ENCODE assay signal across 18 cellular contexts in the genomic region with DNA sequence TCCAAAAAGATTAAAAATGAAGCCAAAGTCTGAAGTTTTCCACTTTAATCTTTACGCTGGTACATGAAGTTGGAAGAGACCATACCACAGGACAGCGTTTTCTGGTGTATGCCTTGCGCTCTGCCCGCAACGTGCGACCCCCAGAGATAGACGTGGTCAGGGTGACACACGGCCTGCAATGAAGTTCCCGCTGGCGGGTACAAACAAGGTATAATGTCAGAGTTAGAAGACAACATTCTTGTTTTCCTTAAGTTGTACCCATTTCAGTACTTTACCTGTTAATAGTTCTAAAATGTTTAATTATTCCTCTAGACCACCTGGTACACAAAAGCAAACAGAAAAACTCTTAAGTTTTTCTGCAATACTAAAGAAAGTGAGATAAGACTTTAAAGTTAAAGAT. TPM values are rescaled to one million over a fixed set of nuclear protein-coding genes. Genes with fewer than 3 reads are reported as not detected.
DNase-seq lines count a peak whose midpoint lies in the region; ATAC-seq, FAIRE-seq and TF ChIP-seq lines count a peak whose summit lies in the region.
"Had no signal": no experiment of that assay in that cellular context is flagged by ENCODE, and none has a peak within 500 bp of the region (broad histone marks: within the 10 kb centered on the region; RNA-seq: fewer than 3 reads in every experiment).

No MANE protein-coding gene starts in this region.

- no peaks in the 10 kb centered on the region for H3K9me3 ChIP-seq in CD4-positive, alpha-beta T cell (ENCODE audit: control insufficient read depth, low read length)
- H3K9me3 ChIP-seq in IMR-90 (ENCODE audit: control insufficient read depth, insufficient read depth, low read length) (no peaks in the 10 kb centered on the region), GM12878 (replicated peaks; ENCODE audit: control insufficient read depth, insufficient read depth, low read length) (no peaks in the 10 kb centered on the region)
- H3K9me3 ChIP-seq: gastroesophageal sphincter, testis had no signal

- no peak overlapping the region for H3K23ac ChIP-seq in IMR-90 (ENCODE audit: low read depth, low read length)

- H2AFZ ChIP-seq in IMR-90 (replicated peaks; ENCODE audit: low read length, poor library complexity), result no peak overlapping the region
- H2AFZ ChIP-seq in GM12878 (ENCODE audit: control insufficient read depth, low read depth, low read length), result no peak overlapping the region

- H4K20me1 ChIP-seq in IMR-90 (ENCODE audit: insufficient read depth, low read length) (peaks cover 74% of the 10 kb centered on the region), GM12878 (ENCODE audit: control insufficient read depth, insufficient read depth) (peaks cover 16% of the 10 kb centered on the region)

- peaks cover 4% of the 10 kb centered on the region for H3K27me3 Mint-ChIP-seq in CD4-positive, alpha-beta T cell
- peaks cover 3% of the 10 kb centered on the region for H3K27me3 Mint-ChIP-seq in nephron progenitor cell (ENCODE audit: low read depth, poor library complexity)
- H3K27me3 Mint-ChIP-seq: dendritic cell treated with granulocyte-macrophage colony-stimulating factor and Interleukin-4, amounts not matched to agents 40 ng/mL and 50 ng/mL, for 4 days had no signal

- H3K9ac ChIP-seq in IMR-90 (ENCODE audit: low read depth, low read length), result no peak overlapping the region
- no peak overlapping the region for H3K9ac ChIP-seq in GM12878 (ENCODE audit: control insufficient read depth, insufficient read depth, low read length)

- H3K4me1 ChIP-seq in IMR-90 (ENCODE audit: control insufficient read depth, insufficient read depth, low read length) (peaks cover 6% of the 10 kb centered on the region), GM12878 (ENCODE audit: control insufficient read depth, insufficient read depth, low read length) (peaks cover 3% of the 10 kb centered on the region; the same call in 1 of the 2 replicates)

- FAIRE-seq in GM12878 (lab: Jason Lieb, UNC), result no peak
- FAIRE-seq: bronchial epithelial cell had no signal

- H3K4me3 Mint-ChIP-seq in CD4-positive, alpha-beta T cell, result peak overlapping the region; percentile 48
- no peak overlapping the region for H3K4me3 Mint-ChIP-seq in nephron progenitor cell
- H3K4me3 Mint-ChIP-seq: dendritic cell treated with granulocyte-macrophage colony-stimulating factor and Interleukin-4, amounts not matched to agents 40 ng/mL and 50 ng/mL, for 4 days had no signal

- H3K79me1 ChIP-seq in IMR-90 (ENCODE audit: low read depth in 1 of 2, low read length in 2 of 2), result peaks cover 2 to 37% of the 10 kb centered on the region in 2 experiments; a peak in 3 of 4 replicates

- CTCF ChIA-PET in CD4-positive, alpha-beta T cell (lab: Charles Lee), result no interaction called here
- CTCF ChIA-PET in IMR-90 (lab: Yijun Ruan, JAX), result no interaction called here
- CTCF ChIA-PET in GM12878 (lab: Yijun Ruan, JAX), result no interaction called here
- CTCF ChIA-PET in RWPE1 (lab: Yijun Ruan, JAX), result no interaction called here

- H2AK9ac ChIP-seq in IMR-90 (replicated peaks; ENCODE audit: low read depth, low read length, poor library complexity), result no peak overlapping the region

- no peak for ATAC-seq in CD4-positive, alpha-beta T cell (ENCODE audit: poor library complexity)
- ATAC-seq in IMR-90 (ENCODE audit: low read depth), result no peak
- no peak for ATAC-seq in GM12878
- ATAC-seq in HG03460 (IDR thresholded peaks at IDR 0.05; ENCODE audit: unreplicated experiment), result no peak
- ATAC-seq: gastroesophageal sphincter; naive thymus-derived CD8-positive, alpha-beta T cell had no signal

- no peak overlapping the region for H2BK5ac ChIP-seq in IMR-90 (ENCODE audit: low read depth, low read length, poor library complexity, severe bottlenecking)

- H3K27ac ChIP-seq in CD4-positive, alpha-beta T cell (ENCODE audit: low read depth, low read length), result no peak overlapping the region
- no peak overlapping the region for H3K27ac ChIP-seq in IMR-90 (ENCODE audit: insufficient read depth, low read length)
- no peak overlapping the region for H3K27ac ChIP-seq in GM12878 (ENCODE audit: control insufficient read depth, insufficient read depth)
- no peak overlapping the region for H3K27ac ChIP-seq in RWPE1
- H3K27ac ChIP-seq: gastroesophageal sphincter, testis had no signal

- dilution Hi-C loops in IMR-90 (cut with HindIII; ENCODE audit: low sequenced_read_pairs, unreplicated experiment), result no loop called here

- intact Hi-C loops in CD4-positive, alpha-beta T cell (cut with DNase I, micrococcal nuclease), result no loop called here
- intact Hi-C loops in IMR-90 (cut with micrococcal nuclease), result no loop called here
- intact Hi-C loops in GM12878 (cut with micrococcal nuclease; ENCODE audit: unreplicated experiment), result loop anchor here (10.0 kb wide), 1 partner anchor 141 kb away; no protein-coding TSS in a partner anchor

- no peak overlapping the region for H3K4me3 ChIP-seq in IMR-90 (ENCODE audit: insufficient read depth, low read depth, low read length)
- H3K4me3 ChIP-seq in GM12878, result no peak overlapping the region
- H3K4me3 ChIP-seq: gastroesophageal sphincter, testis had no signal

- TF ChIP-seq POLR2A in IMR-90 (IDR thresholded peaks at IDR 0.05; ENCODE audit: low read depth, low read length) (no peak), GM12878 (IDR thresholded peaks at IDR 0.05; ENCODE audit: low read depth, low read length) (0 out of 2 replicates have a peak, but pooled peaks have one; percentile 39)

- RAD21 ChIA-PET in GM12878 (lab: Charles Lee; ENCODE audit: unreplicated experiment), result no interaction called here

- no peak for TF ChIP-seq RAD21 in IMR-90 (IDR thresholded peaks at IDR 0.05; ENCODE audit: low read length)
- no peak for TF ChIP-seq RAD21 in GM12878 (IDR thresholded peaks at IDR 0.05; ENCODE audit: insufficient read depth, low read depth, low read length)

- H4K91ac ChIP-seq in IMR-90 (ENCODE audit: insufficient read depth, low read depth, low read length), result no peak overlapping the region

- no peak overlapping the region for H4K5ac ChIP-seq in IMR-90 (ENCODE audit: low read depth, low read length)

- in situ Hi-C loops in IMR-90 (cut with MboI; ENCODE audit: low sequenced_read_pairs), result loop anchor here (25.0 kb wide), 1 partner anchor 612 kb away; a partner anchor contains a TSS
- in situ Hi-C loops in GM12878 (cut with MboI), result loop anchor here (10.0 kb wide), 1 partner anchor 51 kb away; a partner anchor contains a TSS

- H4K8ac ChIP-seq in IMR-90 (ENCODE audit: low read depth in 2 of 2, low read length in 2 of 2), result no peak overlapping the region

- H3K18ac ChIP-seq in IMR-90 (ENCODE audit: low read depth, low read length), result no peak overlapping the region

- H3K4me1 Mint-ChIP-seq in CD4-positive, alpha-beta T cell (ENCODE audit: low read depth), result peaks cover 71% of the 10 kb centered on the region
- peaks cover 36% of the 10 kb centered on the region for H3K4me1 Mint-ChIP-seq in nephron progenitor cell

- no peak overlapping the region for H3K56ac ChIP-seq in IMR-90 (ENCODE audit: extremely low read depth, insufficient read depth, low read length)

- H3K36me3 Mint-ChIP-seq in CD4-positive, alpha-beta T cell (ENCODE audit: low read depth), result peaks cover 82% of the 10 kb centered on the region
- peaks cover 64% of the 10 kb centered on the region for H3K36me3 Mint-ChIP-seq in nephron progenitor cell (ENCODE audit: low read depth)

- WGBS in IMR-90 (ENCODE audit: extremely low coverage in 2 of 2, insufficient read length in 1 of 2), 2 experiments, result 90% methylated on average over 8 of the region's 10 CpGs; no CpG with 5 or more reads in 1 of the 2 experiments
- 98% methylated on average over 10 of the region's 10 CpGs for WGBS in GM12878 (ENCODE audit: insufficient coverage, insufficient replicate concordance, low lambda C conversion rate, missing lambda C conversion rate)

- SMC1A ChIA-PET in GM12878 (lab: Charles Lee; ENCODE audit: uncharacterized antibody, unreplicated experiment), result interaction anchor here (1.9 kb wide), 1 partner anchor 10 kb away, joined by 5 read pairs; no protein-coding TSS in a partner anchor

- peaks cover 10% of the 10 kb centered on the region for H3K9me1 ChIP-seq in IMR-90 (ENCODE audit: insufficient read depth, low read length)

- H3K14ac ChIP-seq in IMR-90 (replicated peaks; ENCODE audit: low read depth, low read length), result no peak overlapping the region

- POLR2A ChIA-PET in CD4-positive, alpha-beta T cell (lab: Charles Lee), result no interaction called here
- POLR2A ChIA-PET in IMR-90 (lab: Charles Lee; ENCODE audit: unreplicated experiment), result no interaction called here
- POLR2A ChIA-PET in GM12878 (lab: Charles Lee), result no interaction called here
- POLR2A ChIA-PET in RWPE1 (lab: Yijun Ruan, JAX; ENCODE audit: low non-redundant PET), result no interaction called here

- peak overlapping the region; percentile 19 for H3K27ac Mint-ChIP-seq in CD4-positive, alpha-beta T cell
- H3K27ac Mint-ChIP-seq in nephron progenitor cell, result peak overlapping the region; percentile 45
- H3K27ac Mint-ChIP-seq: dendritic cell treated with granulocyte-macrophage colony-stimulating factor and Interleukin-4, amounts not matched to agents 40 ng/mL and 50 ng/mL, for 4 days had no signal

- H3K36me3 ChIP-seq in IMR-90 (ENCODE audit: control insufficient read depth, insufficient read depth, low read length), result peaks cover 24% of the 10 kb centered on the region
- peaks cover 2 to 24% of the 10 kb centered on the region in 2 experiments for H3K36me3 ChIP-seq in GM12878 (ENCODE audit: control insufficient read depth in 2 of 2, insufficient read depth in 2 of 2, low read length in 1 of 2)

- DNase-seq in CD4-positive, alpha-beta T cell, result no peak
- no peak for DNase-seq in IMR-90
- no peak for DNase-seq in GM12878 (ENCODE audit: low read depth, low spot score)
- DNase-seq in nephron progenitor cell, result no peak
- DNase-seq in RWPE1 (ENCODE audit: low spot score), result no peak
- DNase-seq in RKO (ENCODE audit: low spot score), result no peak
- DNase-seq: CD8-positive, alpha-beta memory T cell; DMS79; mesendoderm; naive thymus-derived CD8-positive, alpha-beta T cell; NCI-H1105; NCI-H2081; NCI-H446 treated with DMSO at 0.1 percent for 48 hours; testis had no signal

- H3K79me2 ChIP-seq in GM12878 (ENCODE audit: control insufficient read depth, insufficient read depth, low read length), result peaks cover 46% of the 10 kb centered on the region

- H3K27me3 ChIP-seq in CD4-positive, alpha-beta T cell (ENCODE audit: control insufficient read depth, insufficient read depth, low read length), result no peaks in the 10 kb centered on the region
- H3K27me3 ChIP-seq in IMR-90 (ENCODE audit: control insufficient read depth, insufficient read depth, low read length) (no peaks in the 10 kb centered on the region), GM12878 (replicated peaks in 1 of 2; ENCODE audit: control insufficient read depth in 2 of 2, insufficient read depth in 2 of 2, low read length in 1 of 2) (no peaks in the 10 kb centered on the region)
- H3K27me3 ChIP-seq: gastroesophageal sphincter, testis had no signal

- no peak overlapping the region for H2BK20ac ChIP-seq in IMR-90 (ENCODE audit: low read depth, low read length)

- no peaks in the 10 kb centered on the region for H3K9me3 Mint-ChIP-seq in CD4-positive, alpha-beta T cell
- no peaks in the 10 kb centered on the region for H3K9me3 Mint-ChIP-seq in nephron progenitor cell
- H3K9me3 Mint-ChIP-seq: dendritic cell treated with granulocyte-macrophage colony-stimulating factor and Interleukin-4, amounts not matched to agents 40 ng/mL and 50 ng/mL, for 4 days had no signal

- BruUV-seq in IMR-90 (replicated peaks; lab: Mats Ljungman, UMichigan) (no TSS peak), GM12878 (replicated peaks; lab: Mats Ljungman, UMichigan) (no TSS peak)

- no peak for TF ChIP-seq CTCF in CD4-positive, alpha-beta T cell (IDR thresholded peaks at IDR 0.05)
- TF ChIP-seq CTCF in IMR-90 (conservative IDR thresholded peaks at IDR 0.05; ENCODE audit: low read depth, low read length) (no peak), GM12878 (IDR thresholded peaks at IDR 0.05 in 2 of 3, conservative IDR thresholded peaks at IDR 0.05 in 1 of 3; ENCODE audit: control insufficient read depth in 2 of 3, extremely low read depth in 1 of 3, insufficient read depth in 1 of 3, low read depth in 3 of 3, low read length in 3 of 3) (no peak), nephron progenitor cell (IDR thresholded peaks at IDR 0.05) (no peak), RWPE1 (conservative IDR thresholded peaks at IDR 0.05; ENCODE audit: low read depth) (no peak)

- H3K4me2 ChIP-seq in IMR-90 (ENCODE audit: low read depth, low read length), result 0 out of 2 replicates have a peak overlapping the region, but pooled peaks have one; percentile 4
- H3K4me2 ChIP-seq in GM12878 (ENCODE audit: control insufficient read depth, insufficient read depth), result 0 out of 2 replicates have a peak overlapping the region, but pooled peaks have one; percentile 23

- H2BK120ac ChIP-seq in IMR-90 (ENCODE audit: low read depth, low read length), result no peak overlapping the region

- no peak overlapping the region for H3K4ac ChIP-seq in IMR-90 (ENCODE audit: low read depth, low read length)

- no peak for TF ChIP-seq EP300 in GM12878 (IDR thresholded peaks at IDR 0.05; ENCODE audit: borderline replicate concordance in 1 of 2, control insufficient read depth in 1 of 2, low read depth in 2 of 2, low read length in 2 of 2)

- H2AK5ac ChIP-seq in IMR-90 (ENCODE audit: low read depth, low read length), result no peak overlapping the region

- H2BK15ac ChIP-seq in IMR-90 (ENCODE audit: low read depth, low read length), result no peak overlapping the region

RNA-seq across cellular contexts. Expression of a gene that starts 4.8 kb away (rescaled TPM):
- 100 to 1,000 TPM; 461 to 467 TPM for total RNA-seq in CD4-positive, alpha-beta T cell
- total RNA-seq in IMR-90 (2012; rRNA removed) (52.9 and 203 TPM in 2 replicates), GM12878 (2014; rRNA removed) (227 and 277 TPM in 2 replicates), GM12878 (2014; rRNA removed; fragmentation: Illumina TruSeq; extraction: Trizol) (418 and 442 TPM in 2 replicates), GM12878 (2021) (314 and 323 TPM in 2 replicates)
- polyA plus RNA-seq in IMR-90 (2012; rRNA removed) (249 and 276 TPM in 2 replicates), GM12878 (2011; rRNA removed) (385 and 621 TPM in 2 replicates), GM12878 (2014; fragmentation: Illumina TruSeq; extraction: Trizol) (437 and 523 TPM in 2 replicates), GM12878 (2014; fragmentation: Nextera tagmentation; extraction: Ambion mirVana) (100 to 1,000 TPM; 281 to 367 TPM), GM12878 (2014; rRNA removed) (429 and 510 TPM in 2 replicates), GM12878 (2016; fragmentation: Nextera tagmentation; extraction: Ambion mirVana) (100 to 1,000 TPM; 217 to 233 TPM)
- 25.2 and 31.1 TPM in 2 replicates for polyA plus RNA-seq in IMR-90 (2012; cell fraction: cytosol; rRNA removed)
- 95.7 and 500 TPM in 2 replicates for polyA plus RNA-seq in IMR-90 (2012; cell fraction: nucleus; rRNA removed; ENCODE audit: low replicate concordance)
- total RNA-seq in GM12878 (2013; cell fraction: nucleolus; rRNA removed), result 349 and 350 TPM in 2 replicates
- polyA plus RNA-seq in GM12878 (2011; ENCODE audit: low read depth), result 154 TPM
- polyA plus RNA-seq in GM12878 (2011; cell fraction: cytosol; rRNA removed), result 121 and 127 TPM in 2 replicates
- polyA plus RNA-seq in GM12878 (2011; cell fraction: nucleus; rRNA removed), result 643 and 755 TPM in 2 replicates
- 233 and 319 TPM in 2 replicates for polyA plus RNA-seq in GM12878 (2012)
- polyA minus RNA-seq in GM12878 (2011; rRNA and poly(A)+ RNA removed), result 38.4 and 61.2 TPM in 2 replicates
- 53.7 and 54.1 TPM in 2 replicates for polyA minus RNA-seq in GM12878 (2011; cell fraction: cytosol; rRNA and poly(A)+ RNA removed)
- 78.7 and 116 TPM in 2 replicates for polyA minus RNA-seq in GM12878 (2011; cell fraction: nucleus; rRNA and poly(A)+ RNA removed)

RNA-seq across cellular contexts. Expression of a gene that starts 4.9 kb away (rescaled TPM):
- total RNA-seq in CD4-positive, alpha-beta T cell, result 10 to 100 TPM; 17.9 to 19.4 TPM
- total RNA-seq in IMR-90 (2012; rRNA removed), result 36.0 and 51.7 TPM in 2 replicates
- polyA plus RNA-seq in IMR-90 (2012; rRNA removed), result 12.3 and 18.0 TPM in 2 replicates
- polyA plus RNA-seq in IMR-90 (2012; cell fraction: cytosol; rRNA removed), result 3.7 and 4.8 TPM in 2 replicates
- polyA plus RNA-seq in IMR-90 (2012; cell fraction: nucleus; rRNA removed; ENCODE audit: low replicate concordance), result 1.5 and 5.9 TPM in 2 replicates
- 18.0 and 18.3 TPM in 2 replicates for total RNA-seq in GM12878 (2013; cell fraction: nucleolus; rRNA removed)
- 47.4 and 52.2 TPM in 2 replicates for total RNA-seq in GM12878 (2014; rRNA removed)
- 51.1 and 54.5 TPM in 2 replicates for total RNA-seq in GM12878 (2014; rRNA removed; fragmentation: Illumina TruSeq; extraction: Trizol)
- total RNA-seq in GM12878 (2021), result 45.1 and 46.1 TPM in 2 replicates
- 21.6 TPM for polyA plus RNA-seq in GM12878 (2011; ENCODE audit: low read depth)
- polyA plus RNA-seq in GM12878 (2011; rRNA removed), result 24.4 and 32.2 TPM in 2 replicates
- polyA plus RNA-seq in GM12878 (2011; cell fraction: cytosol; rRNA removed), result 16.9 and 17.4 TPM in 2 replicates
- polyA plus RNA-seq in GM12878 (2011; cell fraction: nucleus; rRNA removed), result 8.8 and 11.6 TPM in 2 replicates
- polyA plus RNA-seq in GM12878 (2012), result 31.2 and 33.6 TPM in 2 replicates
- polyA plus RNA-seq in GM12878 (2014; fragmentation: Illumina TruSeq; extraction: Trizol), result 61.2 and 78.4 TPM in 2 replicates
- polyA plus RNA-seq in GM12878 (2014; fragmentation: Nextera tagmentation; extraction: Ambion mirVana), result 10 to 100 TPM; 37.4 to 43.1 TPM
- polyA plus RNA-seq in GM12878 (2014; rRNA removed), result 41.3 and 44.1 TPM in 2 replicates
- 10 to 100 TPM; 81.1 to 83.6 TPM for polyA plus RNA-seq in GM12878 (2016; fragmentation: Nextera tagmentation; extraction: Ambion mirVana)
- polyA minus RNA-seq in GM12878 (2011; rRNA and poly(A)+ RNA removed), result 12.2 and 18.4 TPM in 2 replicates
- polyA minus RNA-seq in GM12878 (2011; cell fraction: cytosol; rRNA and poly(A)+ RNA removed), result 5.7 and 8.4 TPM in 2 replicates
- polyA minus RNA-seq in GM12878 (2011; cell fraction: nucleus; rRNA and poly(A)+ RNA removed), result 4.4 and 8.4 TPM in 2 replicates

RNA-seq across cellular contexts. Expression of a gene that starts 51.7 kb away (rescaled TPM):
- 100 to 1,000 TPM; 235 to 244 TPM for total RNA-seq in CD4-positive, alpha-beta T cell
- total RNA-seq in IMR-90 (2012; rRNA removed) (9.7 and 26.1 TPM in 2 replicates), GM12878 (2014; rRNA removed) (76.6 and 85.1 TPM in 2 replicates), GM12878 (2014; rRNA removed; fragmentation: Illumina TruSeq; extraction: Trizol) (94.6 and 107 TPM in 2 replicates), GM12878 (2021) (310 and 343 TPM in 2 replicates)
- polyA plus RNA-seq in IMR-90 (2012; rRNA removed) (118 and 142 TPM in 2 replicates), GM12878 (2011; rRNA removed) (147 and 165 TPM in 2 replicates), GM12878 (2014; fragmentation: Illumina TruSeq; extraction: Trizol) (882 and 1,219 TPM in 2 replicates), GM12878 (2014; fragmentation: Nextera tagmentation; extraction: Ambion mirVana) (100 to 1,000 TPM; 183 to 313 TPM), GM12878 (2014; rRNA removed) (218 and 247 TPM in 2 replicates), GM12878 (2016; fragmentation: Nextera tagmentation; extraction: Ambion mirVana) (100 to 1,000 TPM; 390 to 455 TPM)
- 261 and 286 TPM in 2 replicates for polyA plus RNA-seq in IMR-90 (2012; cell fraction: cytosol; rRNA removed)
- polyA plus RNA-seq in IMR-90 (2012; cell fraction: nucleus; rRNA removed; ENCODE audit: low replicate concordance), result 487 and 553 TPM in 2 replicates
- 220 and 228 TPM in 2 replicates for total RNA-seq in GM12878 (2013; cell fraction: nucleolus; rRNA removed)
- 157 TPM for polyA plus RNA-seq in GM12878 (2011; ENCODE audit: low read depth)
- polyA plus RNA-seq in GM12878 (2011; cell fraction: cytosol; rRNA removed), result 57.8 and 65.7 TPM in 2 replicates
- 206 and 249 TPM in 2 replicates for polyA plus RNA-seq in GM12878 (2011; cell fraction: nucleus; rRNA removed)
- polyA plus RNA-seq in GM12878 (2012), result 297 and 336 TPM in 2 replicates
- polyA minus RNA-seq in GM12878 (2011; rRNA and poly(A)+ RNA removed), result 35.1 and 39.9 TPM in 2 replicates
- polyA minus RNA-seq in GM12878 (2011; cell fraction: cytosol; rRNA and poly(A)+ RNA removed), result 41.8 and 46.3 TPM in 2 replicates
- 48.7 and 119 TPM in 2 replicates for polyA minus RNA-seq in GM12878 (2011; cell fraction: nucleus; rRNA and poly(A)+ RNA removed)
